Comparison of ENCODE assay signal across 12 cellular contexts in the genomic region with DNA sequence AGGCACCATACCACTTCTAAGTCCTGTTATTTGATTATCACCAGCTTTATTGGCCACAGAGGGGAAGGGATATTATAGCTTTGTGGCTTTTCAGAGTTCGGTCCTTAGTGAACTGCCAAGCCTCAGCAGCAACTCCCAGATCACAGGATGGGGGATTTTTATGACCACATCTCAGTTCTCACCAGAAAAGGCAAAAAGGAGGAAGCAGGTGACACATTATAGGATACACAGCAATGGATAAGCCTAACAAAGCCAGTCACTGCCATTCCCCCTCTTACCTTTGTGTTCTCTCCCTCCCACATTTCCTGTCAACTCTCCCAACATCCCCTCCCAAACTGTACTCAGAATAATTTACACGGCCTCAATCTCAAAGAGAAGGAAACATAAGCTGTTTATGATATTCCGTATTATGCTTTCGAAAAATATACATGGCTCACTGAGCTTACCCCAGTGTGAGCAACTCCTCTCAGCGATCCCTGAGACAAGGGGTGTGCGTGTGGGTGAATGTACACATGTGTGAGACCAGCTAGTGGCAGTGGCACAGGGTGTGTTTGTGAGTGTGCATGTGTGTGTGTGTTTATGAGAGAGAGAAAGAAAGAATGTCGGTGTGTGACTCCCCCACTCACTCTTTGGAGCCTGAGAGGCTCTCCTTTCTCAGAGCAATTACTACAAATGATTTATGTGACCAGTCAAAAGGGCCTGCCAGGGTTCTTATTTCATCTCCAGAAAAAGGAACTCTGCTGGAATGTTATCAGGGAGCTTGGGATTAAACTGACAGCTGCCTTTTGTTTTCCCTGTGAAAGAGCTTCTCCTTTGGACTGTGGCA.
DNase-seq lines count a peak whose midpoint lies in the region; FAIRE-seq and TF ChIP-seq lines count a peak whose summit lies in the region.
"Had no signal": no experiment of that assay in that cellular context is flagged by ENCODE, and none has a peak within 500 bp of the region (broad histone marks: within the 10 kb centered on the region; RNA-seq: fewer than 3 reads in every experiment).

No MANE protein-coding gene starts in this region.

- no peaks in the 10 kb centered on the region for H3K27me3 Mint-ChIP-seq in astrocyte (ENCODE audit: low read depth, unreplicated experiment)

- H2AFZ ChIP-seq in Loucy (ENCODE audit: low read length) (no peak overlapping the region), astrocyte (ENCODE audit: low read depth, low read length) (peak overlapping the region; percentile 29), PC-9 (no peak overlapping the region)

- H3F3A ChIP-seq in Loucy (ENCODE audit: low read depth): no peaks in the 10 kb centered on the region
- H3F3A ChIP-seq in PC-9 (ENCODE audit: insufficient read depth, low read depth): no peaks in the 10 kb centered on the region

- 80 to 87% methylated on average over 2 to 5 of the region's 7 CpGs for WGBS in mesodermal cell (ENCODE audit: insufficient coverage in 2 of 2), 2 experiments

- peak overlapping the region in 10 of 11 experiments; percentile 5 to 60 (median 36); a peak in 15 of 22 replicates for H3K27ac ChIP-seq in BLaER1 treated with 17β-estradiol and CSF1 and Interleukin-3, amounts not matched to agents 10 nM and 100 nM
- H3K27ac ChIP-seq in astrocyte (ENCODE audit: low read depth, low read length) (no peak overlapping the region), mesodermal cell (ENCODE audit: low read depth, low read length, severe bottlenecking) (peak overlapping the region; percentile 89), PC-9 (no peak overlapping the region)

- no peak overlapping the region for H3K4me3 Mint-ChIP-seq in astrocyte (ENCODE audit: unreplicated experiment)
- H3K4me3 Mint-ChIP-seq: CD8-positive, alpha-beta memory T cell; memory B cell had no signal

- CTCF ChIA-PET in PC-9 (lab: Charles Lee): no interaction called here

- peak overlapping the region in 5 of 11 experiments; percentile 2 to 35 (median 32); a peak in 3 of 22 replicates for H3K9ac ChIP-seq in BLaER1 treated with 17β-estradiol and CSF1 and Interleukin-3, amounts not matched to agents 10 nM and 100 nM
- H3K9ac ChIP-seq in Loucy (ENCODE audit: low read depth, low read length, poor library complexity, severe bottlenecking) (no peak overlapping the region), astrocyte (ENCODE audit: low read length) (no peak overlapping the region)

- no peaks in the 10 kb centered on the region for H3K79me2 ChIP-seq in Loucy (ENCODE audit: insufficient read depth, low read length)
- no peaks in the 10 kb centered on the region for H3K79me2 ChIP-seq in astrocyte (ENCODE audit: insufficient read depth, low read length)
- H3K79me2 ChIP-seq in PC-9 (ENCODE audit: low read depth): no peaks in the 10 kb centered on the region

- peaks cover 9 to 25% (median 23%) of the 10 kb centered on the region in 11 experiments for H3K9me3 ChIP-seq in BLaER1 treated with 17β-estradiol and CSF1 and Interleukin-3, amounts not matched to agents 10 nM and 100 nM (replicated peaks in 1 of 11)
- H3K9me3 ChIP-seq in Loucy (ENCODE audit: insufficient read depth, low read depth, low read length) (peaks cover 7% of the 10 kb centered on the region; the same call in 1 of the 2 replicates), astrocyte (ENCODE audit: insufficient read depth, low read depth, low read length) (peaks cover 3% of the 10 kb centered on the region), mesodermal cell (ENCODE audit: control insufficient read depth, low read length) (peaks cover 14% of the 10 kb centered on the region), PC-9 (ENCODE audit: insufficient read depth, low read depth) (no peaks in the 10 kb centered on the region)

- H3K4me3 ChIP-seq in BLaER1 treated with 17β-estradiol and CSF1 and Interleukin-3, amounts not matched to agents 10 nM and 100 nM: no peak overlapping the region
- H3K4me3 ChIP-seq in Loucy (ENCODE audit: low read length, poor library complexity, severe bottlenecking) (peak overlapping the region; percentile 42), astrocyte (ENCODE audit: insufficient read depth, low read depth, low read length) (no peak overlapping the region), mesodermal cell (ENCODE audit: extremely low read depth, insufficient read depth, low read length, poor library complexity, severe bottlenecking) (no peak overlapping the region), PC-9 (no peak overlapping the region)

- H3K36me3 ChIP-seq in BLaER1 treated with 17β-estradiol and CSF1 and Interleukin-3, amounts not matched to agents 10 nM and 100 nM: peaks cover 9 to 23% (median 12%) of the 10 kb centered on the region in 11 experiments; a peak in 17 of 22 replicates
- H3K36me3 ChIP-seq in Loucy (ENCODE audit: insufficient read depth, low read length) (no peaks in the 10 kb centered on the region), astrocyte (ENCODE audit: insufficient read depth, low read length) (no peaks in the 10 kb centered on the region), mesodermal cell (ENCODE audit: control insufficient read depth, insufficient read depth, low read length) (peaks cover 14% of the 10 kb centered on the region), PC-9 (ENCODE audit: low read depth) (no peaks in the 10 kb centered on the region)

- peaks cover 32 to 63% (median 39%) of the 10 kb centered on the region in 10 experiments for H3K4me1 ChIP-seq in BLaER1 treated with 17β-estradiol and CSF1 and Interleukin-3, amounts not matched to agents 10 nM and 100 nM
- H3K4me1 ChIP-seq in Loucy (ENCODE audit: insufficient read depth, low read length, poor library complexity, severe bottlenecking): peaks cover 30% of the 10 kb centered on the region
- peaks cover 7% of the 10 kb centered on the region for H3K4me1 ChIP-seq in astrocyte (ENCODE audit: insufficient read depth, low read length)
- peaks cover 19% of the 10 kb centered on the region for H3K4me1 ChIP-seq in mesodermal cell (ENCODE audit: control insufficient read depth, insufficient read depth, low read length, poor library complexity, severe bottlenecking)
- no peaks in the 10 kb centered on the region for H3K4me1 ChIP-seq in PC-9 (replicated peaks; ENCODE audit: insufficient read depth)

- no peaks in the 10 kb centered on the region for H3K36me3 Mint-ChIP-seq in astrocyte (ENCODE audit: low read depth, unreplicated experiment)
- H3K36me3 Mint-ChIP-seq: memory B cell had no signal

- peaks cover 8% of the 10 kb centered on the region for H3K9me3 Mint-ChIP-seq in astrocyte (ENCODE audit: unreplicated experiment)
- H3K9me3 Mint-ChIP-seq: memory B cell had no signal

- H3K4me2 ChIP-seq in BLaER1 treated with 17β-estradiol and CSF1 and Interleukin-3, amounts not matched to agents 10 nM and 100 nM: peak overlapping the region; percentile 53 to 88 (median 76)
- H3K4me2 ChIP-seq in Loucy (ENCODE audit: low read depth, low read length, poor library complexity, severe bottlenecking) (peak overlapping the region; percentile 62), astrocyte (ENCODE audit: low read length) (peak overlapping the region; percentile 23), PC-9 (no peak overlapping the region)

- no peak for TF ChIP-seq CTCF in Loucy (conservative IDR thresholded peaks at IDR 0.05; ENCODE audit: low read length)
- TF ChIP-seq CTCF in astrocyte (IDR thresholded peaks at IDR 0.05; ENCODE audit: insufficient read depth, low read depth, low read length): no peak
- no peak for TF ChIP-seq CTCF in PC-9 (conservative IDR thresholded peaks at IDR 0.05)

- H4K20me1 ChIP-seq in BLaER1 treated with 17β-estradiol and CSF1 and Interleukin-3, amounts not matched to agents 10 nM and 100 nM: peaks cover 0 to 10% (median 0%) of the 10 kb centered on the region in 11 experiments; a peak in 4 of 22 replicates
- H4K20me1 ChIP-seq in Loucy (ENCODE audit: insufficient read depth, low read length, poor library complexity, severe bottlenecking) (peaks cover 22% of the 10 kb centered on the region), astrocyte (ENCODE audit: insufficient read depth, low read length) (no peaks in the 10 kb centered on the region), PC-9 (ENCODE audit: insufficient read depth) (no peaks in the 10 kb centered on the region)

- FAIRE-seq in astrocyte (lab: Jason Lieb, UNC): no peak

- peaks cover 9% of the 10 kb centered on the region for H3K4me1 Mint-ChIP-seq in astrocyte (ENCODE audit: low read depth, unreplicated experiment)
- H3K4me1 Mint-ChIP-seq: memory B cell had no signal

- no TSS peak for BruUV-seq in PC-9 (replicated peaks; lab: Mats Ljungman, UMichigan)

- DNase-seq in astrocyte (ENCODE audit: low read depth) (peak; percentile 27), superior temporal gyrus (ENCODE audit: extremely low spot score) (no peak), PC-9 (no peak), NCI-H1048 (lab: John Stamatoyannopoulos, UW) (no peak)
- no peak for DNase-seq in effector CD8-positive, alpha-beta T cell (lab: John Stamatoyannopoulos, UW)
- DNase-seq: activated gamma-delta T cell treated with Interleukin-2 at 50 U/mL for 16 hours; CD8-positive, alpha-beta memory T cell; T-helper 2 cell had no signal

- intact Hi-C loops in PC-9 (cut with micrococcal nuclease; ENCODE audit: unreplicated experiment): no loop called here

- POLR2A ChIA-PET in PC-9 (lab: Charles Lee; ENCODE audit: unreplicated experiment): no interaction called here

- H3K27me3 ChIP-seq in BLaER1 treated with 17β-estradiol and CSF1 and Interleukin-3, amounts not matched to agents 10 nM and 100 nM: no peaks in the 10 kb centered on the region
- H3K27me3 ChIP-seq in Loucy (ENCODE audit: insufficient read depth, low read length, poor library complexity, severe bottlenecking) (no peaks in the 10 kb centered on the region), astrocyte (ENCODE audit: insufficient read depth, low read length) (no peaks in the 10 kb centered on the region), PC-9 (ENCODE audit: insufficient read depth, low read depth) (no peaks in the 10 kb centered on the region)

- H3K9me2 ChIP-seq in Loucy (replicated peaks; ENCODE audit: low read depth, low read length) (no peaks in the 10 kb centered on the region), PC-9 (ENCODE audit: insufficient read depth) (no peaks in the 10 kb centered on the region)

- no peak overlapping the region for H3K27ac Mint-ChIP-seq in astrocyte (ENCODE audit: unreplicated experiment)
- H3K27ac Mint-ChIP-seq: CD8-positive, alpha-beta memory T cell; memory B cell had no signal

Comparison
In these comparisons a context has a peak if more than half of its experiments do, and no peak if none do; other contexts are left out.
1. H3K27ac ChIP-seq: peak in BLaER1 treated with 17β-estradiol and CSF1 and Interleukin-3, amounts not matched to agents 10 nM and 100 nM (10 of 11) and mesodermal cell (single experiment); none in astrocyte (single experiment) and PC-9 (single experiment).